ENCODE assay signal across 19 cellular contexts in the genomic region with DNA sequence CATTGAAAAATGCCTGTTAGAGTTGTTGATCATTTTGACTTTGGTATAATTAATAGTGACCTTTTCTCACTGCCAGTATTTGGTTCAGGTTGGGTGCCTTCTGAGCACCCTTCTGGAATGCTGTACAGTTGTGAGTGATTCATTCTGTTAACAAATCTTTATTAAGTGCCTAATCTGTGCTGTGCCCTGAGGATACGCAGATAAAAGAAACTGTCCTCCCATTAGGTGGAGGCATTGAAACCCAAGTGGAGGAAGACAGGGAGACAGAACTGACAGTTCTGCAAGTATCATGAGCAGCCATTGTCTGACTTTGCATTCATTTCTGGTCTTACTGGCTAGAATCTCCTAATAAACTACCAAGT.
A peak's percentile ranks its signal among the peaks of the same experiment; 100 is the strongest.
DNase-seq lines count a peak whose midpoint lies in the region; ATAC-seq and TF ChIP-seq lines count a peak whose summit lies in the region.
"Had no signal": no experiment of that assay in that cellular context is flagged by ENCODE, and none has a peak within 500 bp of the region (broad histone marks: within the 10 kb centered on the region; RNA-seq: fewer than 3 reads in every experiment).

No MANE protein-coding gene starts in this region.

- H3K36me3 ChIP-seq in heart right ventricle (peaks cover 0 to 7% (median 0%) of the 10 kb centered on the region in 9 donors), tibial artery (no peaks in the 10 kb centered on the region), SJCRH30 (0 out of 2 replicates have a peak, but pooled peaks cover under 1% of the 10 kb centered on the region)
- H3K36me3 ChIP-seq: lower lobe of right lung, prostate gland had no signal

- peak overlapping the region; percentile 32 for H3K27ac Mint-ChIP-seq in T-helper 17 cell
- H3K27ac Mint-ChIP-seq in type B pancreatic cell = peak overlapping the region; percentile 3
- H3K27ac Mint-ChIP-seq: activated CD8-positive, alpha-beta T cell treated with anti-CD3 and anti-CD28 coated beads for 36 hours had no signal

- H3K27me3 Mint-ChIP-seq in T-helper 17 cell = no peaks in the 10 kb centered on the region
- H3K27me3 Mint-ChIP-seq in type B pancreatic cell = no peaks in the 10 kb centered on the region
- H3K27me3 Mint-ChIP-seq: activated CD8-positive, alpha-beta T cell treated with anti-CD3 and anti-CD28 coated beads for 36 hours; central memory CD8-positive, alpha-beta T cell; naive thymus-derived CD4-positive, alpha-beta T cell had no signal

- H3K27ac ChIP-seq in heart right ventricle = no peak overlapping the region
- no peak overlapping the region for H3K27ac ChIP-seq in tibial artery
- no peak overlapping the region for H3K27ac ChIP-seq in SJCRH30
- H3K27ac ChIP-seq: KMS-11, lower lobe of right lung, prostate gland had no signal

- no peak overlapping the region for H3K4me3 Mint-ChIP-seq in T-helper 17 cell
- H3K4me3 Mint-ChIP-seq in type B pancreatic cell = no peak overlapping the region
- H3K4me3 Mint-ChIP-seq: activated CD8-positive, alpha-beta T cell treated with anti-CD3 and anti-CD28 coated beads for 36 hours; central memory CD8-positive, alpha-beta T cell; naive thymus-derived CD4-positive, alpha-beta T cell had no signal

- intact Hi-C loops in Right ventricle myocardium superior (cut with DNase I) = no loop called here
- intact Hi-C loops in heart right ventricle (cut with DNase I) = no loop called here
- intact Hi-C loops in tibial artery (cut with DNase I; ENCODE audit: low total_unique reads) = no loop called here

- ATAC-seq in Right ventricle myocardium superior (ENCODE audit: poor library complexity) (peak; percentile 10), heart right ventricle (no peak), T-helper 17 cell (no peak)
- ATAC-seq: activated CD8-positive, alpha-beta T cell treated with anti-CD3 and anti-CD28 coated beads for 36 hours; lower lobe of right lung; naive thymus-derived CD4-positive, alpha-beta T cell had no signal

- H3K9me3 ChIP-seq in heart right ventricle = peaks cover 0 to 8% (median 0%) of the 10 kb centered on the region in 11 donors
- H3K9me3 ChIP-seq in T-helper 17 cell (ENCODE audit: control insufficient read depth, low read length, poor library complexity, severe bottlenecking) = no peaks in the 10 kb centered on the region
- peaks cover 0 to 6% (median 0%) of the 10 kb centered on the region in 3 donors for H3K9me3 ChIP-seq in tibial artery
- H3K9me3 ChIP-seq in SJCRH30 (replicated peaks) = no peaks in the 10 kb centered on the region; the same call in 1 of the 2 replicates
- H3K9me3 ChIP-seq: lower lobe of right lung, prostate gland had no signal

- H3K9me3 Mint-ChIP-seq in type B pancreatic cell = peaks cover 6% of the 10 kb centered on the region
- H3K9me3 Mint-ChIP-seq: central memory CD8-positive, alpha-beta T cell had no signal

- DNase-seq in Right ventricle myocardium superior (no peak), heart right ventricle (no peak), T-helper 17 cell (no peak), left kidney (ENCODE audit: low read depth, low spot score) (peak; percentile 45), type B pancreatic cell (ENCODE audit: extremely low spot score, unreplicated experiment) (no peak), tibial artery (no peak), 8988T (no peak), SJCRH30 (no peak)
- DNase-seq: activated CD8-positive, alpha-beta T cell treated with anti-CD3 and anti-CD28 coated beads for 36 hours; amniotic stem cell; effector CD8-positive, alpha-beta T cell; lower lobe of right lung; naive thymus-derived CD4-positive, alpha-beta T cell; NCI-H1105; NCI-H748 treated with DMSO at 0.1 percent for 48 hours; SW 1271 had no signal

- TF ChIP-seq CTCF in heart right ventricle (IDR thresholded peaks at IDR 0.05) (no peak), type B pancreatic cell (conservative IDR thresholded peaks at IDR 0.05) (no peak), tibial artery (IDR thresholded peaks at IDR 0.05) (no peak)

- H3K4me3 ChIP-seq in heart right ventricle (no peak overlapping the region), tibial artery (no peak overlapping the region), SJCRH30 (no peak overlapping the region)
- H3K4me3 ChIP-seq: lower lobe of right lung, prostate gland had no signal

- H3K4me1 ChIP-seq in heart right ventricle (peaks cover 0 to 22% (median 10%) of the 10 kb centered on the region in 9 donors), tibial artery (no peaks in the 10 kb centered on the region), SJCRH30 (no peaks in the 10 kb centered on the region)
- H3K4me1 ChIP-seq: lower lobe of right lung, prostate gland had no signal

- WGBS in heart right ventricle, 2 donors = 64 to 87% methylated on average over 1 of the region's 1 CpG

- H3K4me1 Mint-ChIP-seq in T-helper 17 cell (peaks cover 19% of the 10 kb centered on the region), type B pancreatic cell (ENCODE audit: unreplicated experiment) (peaks cover 16% of the 10 kb centered on the region)

- peaks cover 4% of the 10 kb centered on the region for H3K36me3 Mint-ChIP-seq in T-helper 17 cell (ENCODE audit: low read depth)
- peaks cover 17% of the 10 kb centered on the region for H3K36me3 Mint-ChIP-seq in type B pancreatic cell

- H3K27me3 ChIP-seq in heart right ventricle (no peaks in the 10 kb centered on the region), tibial artery (no peaks in the 10 kb centered on the region), SJCRH30 (no peaks in the 10 kb centered on the region)
